Comparison of ENCODE assay signal across 17 cellular contexts in genomic region chr1:53122194-53122846, GRCh38. TPM values are rescaled to one million over a fixed set of nuclear protein-coding genes. Genes with fewer than 3 reads are reported as not detected.
DNase-seq lines count a peak whose midpoint lies in the region; ATAC-seq, FAIRE-seq and TF ChIP-seq lines count a peak whose summit lies in the region.
"Had no signal": no experiment of that assay in that cellular context is flagged by ENCODE, and none has a peak within 500 bp of the region (broad histone marks: within the 10 kb centered on the region; RNA-seq: fewer than 3 reads in every experiment).

No MANE protein-coding gene starts in this region.

- intact Hi-C loops in kidney (cut with DNase I), result no loop called here

- TF ChIP-seq CTCF in brain (conservative IDR thresholded peaks at IDR 0.05) (no peak), kidney (IDR thresholded peaks at IDR 0.05; ENCODE audit: borderline replicate concordance, extremely low read depth, insufficient read depth) (no peak)

- H3K9me3 ChIP-seq in kidney (ENCODE audit: control insufficient read depth in 1 of 2, low read length in 2 of 2), result no peaks in the 10 kb centered on the region
- no peaks in the 10 kb centered on the region for H3K9me3 ChIP-seq in subcutaneous abdominal adipose tissue (ENCODE audit: control insufficient read depth in 5 of 5, low read length in 5 of 5)

- H3K27ac ChIP-seq in kidney (ENCODE audit: low read depth in 2 of 2, low read length in 2 of 2), result no peak overlapping the region
- peak overlapping the region; percentile 75 for H3K27ac ChIP-seq in subcutaneous abdominal adipose tissue (ENCODE audit: low read depth, low read length)

- peaks cover 0 to 2% (median 0%) of the 10 kb centered on the region in 5 experiments for H3K9me3 Mint-ChIP-seq in brain
- H3K9me3 Mint-ChIP-seq: activated naive CD4-positive, alpha-beta T cell treated with anti-CD3 and anti-CD28 coated beads, Interleukin-2, amount 50 U/mL, for 72 hours; dendritic cell treated with granulocyte-macrophage colony-stimulating factor and Interleukin-4, amounts not matched to agents 40 ng/mL and 50 ng/mL, for 4 days had no signal

- no peak for FAIRE-seq in kidney (lab: Jason Lieb, UNC)

- DNase-seq in M059J (ENCODE audit: low read depth) (peak; percentile 34), kidney (peak; percentile 70), ecto neural progenitor cell (ENCODE audit: low spot score) (no peak)
- DNase-seq: HCEC 1CT; KBM-7; stimulated activated CD4-positive, alpha-beta T cell treated with anti-CD3 and anti-CD28 coated beads, Interleukin-2, amount 100 ng/mL, for 48 hours; stimulated activated naive CD4-positive, alpha-beta T cell treated with Interleukin-2 at 50 U/mL for 16 hours had no signal

- no peak for TF ChIP-seq POLR2A in GM18505 (IDR thresholded peaks at IDR 0.05; ENCODE audit: borderline replicate concordance, extremely low read depth, insufficient read depth, insufficient read length)

- ATAC-seq in GM18505 (IDR thresholded peaks at IDR 0.05; ENCODE audit: unreplicated experiment) (no peak), GM18867 (IDR thresholded peaks at IDR 0.05; ENCODE audit: unreplicated experiment) (no peak), HG02798 (IDR thresholded peaks at IDR 0.05; ENCODE audit: poor library complexity, unreplicated experiment) (no peak)

- H3K27ac Mint-ChIP-seq in brain, result peak overlapping the region; percentile 86 to 91 (median 91)
- H3K27ac Mint-ChIP-seq: activated naive CD4-positive, alpha-beta T cell treated with anti-CD3 and anti-CD28 coated beads, Interleukin-2, amount 50 U/mL, for 72 hours; dendritic cell treated with granulocyte-macrophage colony-stimulating factor and Interleukin-4, amounts not matched to agents 40 ng/mL and 50 ng/mL, for 4 days had no signal

- peaks cover 0 to 4% (median 0%) of the 10 kb centered on the region in 5 donors for H3K27me3 ChIP-seq in subcutaneous abdominal adipose tissue (ENCODE audit: control insufficient read depth in 5 of 5, insufficient read depth in 4 of 5, low read length in 5 of 5)

- H3K4me1 ChIP-seq in kidney (ENCODE audit: control insufficient read depth in 1 of 2, insufficient read depth in 1 of 2, low read depth in 1 of 2, low read length in 2 of 2) (peaks cover 6 to 28% of the 10 kb centered on the region in 2 donors), subcutaneous abdominal adipose tissue (ENCODE audit: control insufficient read depth in 5 of 5, insufficient read depth in 5 of 5, low read length in 5 of 5) (peaks cover 13 to 67% (median 58%) of the 10 kb centered on the region in 5 donors)

- H3K4me3 Mint-ChIP-seq in brain, result peak overlapping the region in 3 of 5 experiments; percentile 4 to 22 (median 16)
- H3K4me3 Mint-ChIP-seq: dendritic cell treated with granulocyte-macrophage colony-stimulating factor and Interleukin-4, amounts not matched to agents 40 ng/mL and 50 ng/mL, for 4 days had no signal

- peaks cover 6% of the 10 kb centered on the region for H3K27me3 Mint-ChIP-seq in brain

- H3K36me3 Mint-ChIP-seq in brain, result no peaks in the 10 kb centered on the region
- H3K36me3 Mint-ChIP-seq: activated naive CD4-positive, alpha-beta T cell treated with anti-CD3 and anti-CD28 coated beads, Interleukin-2, amount 50 U/mL, for 72 hours had no signal

- H3K9ac ChIP-seq in kidney (ENCODE audit: low read length in 2 of 2) (no peak overlapping the region), subcutaneous abdominal adipose tissue (ENCODE audit: low read length in 5 of 5) (no peak overlapping the region)

- no peak overlapping the region for H3K4me3 ChIP-seq in kidney (ENCODE audit: low read length in 2 of 2)
- peak overlapping the region in 1 of 5 donors; percentile 6 for H3K4me3 ChIP-seq in subcutaneous abdominal adipose tissue (ENCODE audit: low read depth in 1 of 5, low read length in 5 of 5)

- no peaks in the 10 kb centered on the region for H3K36me3 ChIP-seq in kidney (ENCODE audit: control insufficient read depth in 1 of 2, insufficient read depth in 2 of 2, low read length in 2 of 2)
- H3K36me3 ChIP-seq in subcutaneous abdominal adipose tissue (ENCODE audit: control insufficient read depth in 5 of 5, insufficient read depth in 5 of 5, low read length in 5 of 5), result no peaks in the 10 kb centered on the region

- H3K4me1 Mint-ChIP-seq in brain, result peaks cover 68% of the 10 kb centered on the region

RNA-seq across cellular contexts. Expression of gene SLC1A7, which starts 20.1 kb away (rescaled TPM):
- 0.25 TPM in 1 of 2 replicates, not detected in the other for total RNA-seq in M059J (2014; rRNA removed; shearing (Covaris generic))
- polyA plus RNA-seq in brain (ENCODE audit: insufficient read depth, low read depth, low replicate concordance), result 0.17 TPM
- not detected for total RNA-seq in kidney
- 1.0 TPM for polyA plus RNA-seq in kidney (ENCODE audit: insufficient read depth, low read depth, low replicate concordance)
- total RNA-seq: activated naive CD4-positive, alpha-beta T cell treated with anti-CD3 and anti-CD28 coated beads, Interleukin-2, amount 50 U/mL, for 72 hours; Calu3; glomerular endothelial cell; lower leg skin had no signal
